14 cellular contexts compared by ENCODE assay signal in genomic region chr13:112761701-112762689, GRCh38.
A peak's percentile ranks its signal among the peaks of the same experiment; 100 is the strongest.
DNase-seq lines count a peak whose midpoint lies in the region; ATAC-seq and TF ChIP-seq lines count a peak whose summit lies in the region.
"Had no signal": no experiment of that assay in that cellular context is flagged by ENCODE, and none has a peak within 500 bp of the region (broad histone marks: within the 10 kb centered on the region; RNA-seq: fewer than 3 reads in every experiment).

No MANE protein-coding gene starts in this region.

- CTCF ChIA-PET in AG04450 (lab: Charles Lee), result no interaction called here

- H3K27ac Mint-ChIP-seq in nephron progenitor cell, result peak overlapping the region; percentile 10
- H3K27ac Mint-ChIP-seq: activated naive CD8-positive, alpha-beta T cell treated with anti-CD3 and anti-CD28 coated beads for 36 hours had no signal

- H3K9ac ChIP-seq in SK-N-MC (ENCODE audit: insufficient read length), result no peak overlapping the region

- H3K36me3 Mint-ChIP-seq in nephron progenitor cell (ENCODE audit: low read depth), result peaks cover 33% of the 10 kb centered on the region

- POLR2A ChIA-PET in AG04450 (lab: Yijun Ruan, JAX), result interaction anchor here (0.6 kb wide), 1 partner anchor 129 kb away, joined by 3 read pairs; no protein-coding TSS in a partner anchor

- TF ChIP-seq CTCF in AG04450 (IDR thresholded peaks at IDR 0.05; ENCODE audit: low read depth, low read length) (peak; percentile 17), gastroesophageal sphincter (IDR thresholded peaks at IDR 0.05) (no peak), nephron progenitor cell (IDR thresholded peaks at IDR 0.05) (no peak)

- peaks cover 56% of the 10 kb centered on the region for H3K4me1 Mint-ChIP-seq in nephron progenitor cell

- no peak for TF ChIP-seq POLR2A in gastroesophageal sphincter (IDR thresholded peaks at IDR 0.05)

- WGBS in gastroesophageal sphincter (ENCODE audit: low coverage in 1 of 2), 2 donors, result 73 to 87% methylated on average over 2 to 6 of the region's 21 CpGs

- H3K27me3 ChIP-seq in AG04450 (ENCODE audit: control insufficient read depth, insufficient read depth, low read length), result no peaks in the 10 kb centered on the region
- no peaks in the 10 kb centered on the region for H3K27me3 ChIP-seq in gastroesophageal sphincter
- H3K27me3 ChIP-seq: colonic mucosa, sigmoid colon had no signal

- ATAC-seq in gastroesophageal sphincter, result peak; percentile 63
- ATAC-seq in GM19035 (IDR thresholded peaks at IDR 0.05; ENCODE audit: unreplicated experiment), result no peak
- ATAC-seq: activated CD4-positive, CD25-positive, alpha-beta regulatory T cell treated with anti-CD3 and anti-CD28 coated beads, Interleukin-2, amount 50 U/mL, for 24 hours had no signal

- H3K9me3 Mint-ChIP-seq in nephron progenitor cell, result peaks cover 20% of the 10 kb centered on the region

- H3K4me1 ChIP-seq in gastroesophageal sphincter, result peaks cover 0 to 3% (median 0%) of the 10 kb centered on the region in 3 donors
- H3K4me1 ChIP-seq: colonic mucosa, sigmoid colon had no signal

- DNase-seq in AG04450 (ENCODE audit: low read depth, low spot score) (no peak), SK-N-MC (ENCODE audit: low read depth, low spot score) (no peak), nephron progenitor cell (no peak), NCI-H526 treated with DMSO at 0.1 percent for 48 hours (lab: John Stamatoyannopoulos, UW) (no peak)
- no peak for DNase-seq in activated CD4-positive, CD25-positive, alpha-beta regulatory T cell treated with anti-CD3 and anti-CD28 coated beads, Interleukin-2, amount 50 U/mL, for 72 hours
- DNase-seq in central memory CD4-positive, alpha-beta T cell, result no peak
- DNase-seq: activated naive CD8-positive, alpha-beta T cell treated with anti-CD3 and anti-CD28 coated beads for 36 hours; colonic mucosa; NCI-H446 treated with DMSO at 0.1 percent for 48 hours; OCI-M1; sigmoid colon had no signal

- H3K27me3 Mint-ChIP-seq in nephron progenitor cell (ENCODE audit: low read depth, poor library complexity), result peaks cover 6% of the 10 kb centered on the region
- H3K27me3 Mint-ChIP-seq: activated naive CD8-positive, alpha-beta T cell treated with anti-CD3 and anti-CD28 coated beads for 36 hours had no signal

- no peak for TF ChIP-seq EP300 in gastroesophageal sphincter (IDR thresholded peaks at IDR 0.05)

- no peak overlapping the region for H3K4me3 Mint-ChIP-seq in nephron progenitor cell
- H3K4me3 Mint-ChIP-seq: activated naive CD8-positive, alpha-beta T cell treated with anti-CD3 and anti-CD28 coated beads for 36 hours had no signal

- peak overlapping the region; percentile 78 for H3K27ac ChIP-seq in AG04450 (ENCODE audit: low read depth, low read length)
- 0 out of 2 replicates have a peak overlapping the region, but pooled peaks have one; percentile 35 for H3K27ac ChIP-seq in SK-N-MC
- H3K27ac ChIP-seq in gastroesophageal sphincter, result no peak overlapping the region
- H3K27ac ChIP-seq: colonic mucosa, sigmoid colon had no signal

- H3K36me3 ChIP-seq in SK-N-MC (ENCODE audit: insufficient read depth, low read length) (no peaks in the 10 kb centered on the region), gastroesophageal sphincter (no peaks in the 10 kb centered on the region)
- H3K36me3 ChIP-seq: colonic mucosa, sigmoid colon had no signal

- peaks cover 13% of the 10 kb centered on the region for H3K9me3 ChIP-seq in AG04450 (ENCODE audit: control insufficient read depth, insufficient read depth, low read length)
- H3K9me3 ChIP-seq in SK-N-MC (ENCODE audit: low read depth, low read length), result no peaks in the 10 kb centered on the region
- no peaks in the 10 kb centered on the region for H3K9me3 ChIP-seq in gastroesophageal sphincter
- H3K9me3 ChIP-seq: colonic mucosa, sigmoid colon had no signal

- no peak overlapping the region for H3K4me3 ChIP-seq in AG04450 (ENCODE audit: low read depth, low read length)
- no peak overlapping the region for H3K4me3 ChIP-seq in SK-N-MC
- no peak overlapping the region for H3K4me3 ChIP-seq in gastroesophageal sphincter
- H3K4me3 ChIP-seq: colonic mucosa had no signal

Comparison
In these comparisons a context has a peak if more than half of its experiments do, and no peak if none do; other contexts are left out.
1. H3K27ac ChIP-seq: peak in AG04450 (single experiment) and SK-N-MC (single experiment); none in gastroesophageal sphincter (0 of 4).